8 cellular contexts compared by ENCODE assay signal in genomic region chrX:110442631-110443030, GRCh38.
A peak's percentile ranks its signal among the peaks of the same experiment; 100 is the strongest.
DNase-seq lines count a peak whose midpoint lies in the region; TF ChIP-seq lines count a peak whose summit lies in the region.

No MANE protein-coding gene starts in this region.

- TF ChIP-seq EP300 in suprapubic skin (IDR thresholded peaks at IDR 0.05), result no peak

- no peaks in the 10 kb centered on the region for H3K4me1 ChIP-seq in suprapubic skin

- TF ChIP-seq POLR2A in suprapubic skin (IDR thresholded peaks at IDR 0.05), result no peak

- H3K4me1 Mint-ChIP-seq in HFFc6 (ENCODE audit: low read depth) (no peaks in the 10 kb centered on the region), type B pancreatic cell (ENCODE audit: unreplicated experiment) (peaks cover 15% of the 10 kb centered on the region)

- H3K9me3 Mint-ChIP-seq in HFFc6, result no peaks in the 10 kb centered on the region
- H3K9me3 Mint-ChIP-seq in type B pancreatic cell, result no peaks in the 10 kb centered on the region

- WGBS in suprapubic skin, result 0% methylated on average over 1 of the region's 1 CpG

- no peaks in the 10 kb centered on the region for H3K27me3 ChIP-seq in suprapubic skin

- H3K9me3 ChIP-seq in suprapubic skin, result no peaks in the 10 kb centered on the region

- H3K36me3 Mint-ChIP-seq in HFFc6 (ENCODE audit: low read depth) (no peaks in the 10 kb centered on the region), type B pancreatic cell (no peaks in the 10 kb centered on the region)

- H3K4me3 ChIP-seq in GM12875 (ENCODE audit: low read depth, low read length) (no peak overlapping the region), cardiac fibroblast (replicated peaks in 1 of 2; ENCODE audit: low read depth in 2 of 2, low read length in 2 of 2) (no peak overlapping the region), suprapubic skin (no peak overlapping the region)

- DNase-seq in HFFc6 (peak; percentile 33), NAMALWA (ENCODE audit: low spot score) (peak; percentile 44), cardiac fibroblast (ENCODE audit: low read depth in 2 of 2) (peak; percentile 16 to 18), type B pancreatic cell (ENCODE audit: extremely low spot score, unreplicated experiment) (no peak), suprapubic skin (ENCODE audit: low spot score in 2 of 2) (no peak), NCI-H345 (lab: John Stamatoyannopoulos, UW) (no peak)

- H3K4me3 Mint-ChIP-seq in HFFc6 (no peak overlapping the region), type B pancreatic cell (no peak overlapping the region)

- peaks cover 21% of the 10 kb centered on the region for H3K27me3 Mint-ChIP-seq in HFFc6 (ENCODE audit: insufficient read depth)
- H3K27me3 Mint-ChIP-seq in type B pancreatic cell, result peaks cover 26% of the 10 kb centered on the region

- no peaks in the 10 kb centered on the region for H3K36me3 ChIP-seq in suprapubic skin

- H3K27ac Mint-ChIP-seq in HFFc6 (no peak overlapping the region), type B pancreatic cell (no peak overlapping the region)

- H3K27ac ChIP-seq in 22Rv1, result no peak overlapping the region
- no peak overlapping the region for H3K27ac ChIP-seq in suprapubic skin

- TF ChIP-seq CTCF in 22Rv1 (IDR thresholded peaks at IDR 0.05) (peak; percentile 53), GM12875 (IDR thresholded peaks at IDR 0.05; ENCODE audit: borderline replicate concordance, insufficient read depth, low read depth, low read length) (peak; percentile 46; the same call in 1 of the 2 replicates), HFFc6 (IDR thresholded peaks at IDR 0.05) (peak; percentile 58), cardiac fibroblast (IDR thresholded peaks at IDR 0.05; ENCODE audit: low read depth, low read length) (peak; percentile 20), type B pancreatic cell (conservative IDR thresholded peaks at IDR 0.05) (peak; percentile 70), suprapubic skin (IDR thresholded peaks at IDR 0.05) (no peak)

Comparison
In these comparisons a context has a peak if more than half of its experiments do, and no peak if none do; other contexts are left out.
1. CTCF ChIP-seq: peak in 22Rv1 (single experiment), GM12875 (single experiment), HFFc6 (single experiment), cardiac fibroblast (single experiment) and type B pancreatic cell (single experiment); none in suprapubic skin (0 of 2).
2. DNase-seq: peak in HFFc6 (single experiment), NAMALWA (single experiment) and cardiac fibroblast (2 of 2); none in type B pancreatic cell (single experiment), suprapubic skin (0 of 2) and NCI-H345 (single experiment).